In the genomic region with DNA sequence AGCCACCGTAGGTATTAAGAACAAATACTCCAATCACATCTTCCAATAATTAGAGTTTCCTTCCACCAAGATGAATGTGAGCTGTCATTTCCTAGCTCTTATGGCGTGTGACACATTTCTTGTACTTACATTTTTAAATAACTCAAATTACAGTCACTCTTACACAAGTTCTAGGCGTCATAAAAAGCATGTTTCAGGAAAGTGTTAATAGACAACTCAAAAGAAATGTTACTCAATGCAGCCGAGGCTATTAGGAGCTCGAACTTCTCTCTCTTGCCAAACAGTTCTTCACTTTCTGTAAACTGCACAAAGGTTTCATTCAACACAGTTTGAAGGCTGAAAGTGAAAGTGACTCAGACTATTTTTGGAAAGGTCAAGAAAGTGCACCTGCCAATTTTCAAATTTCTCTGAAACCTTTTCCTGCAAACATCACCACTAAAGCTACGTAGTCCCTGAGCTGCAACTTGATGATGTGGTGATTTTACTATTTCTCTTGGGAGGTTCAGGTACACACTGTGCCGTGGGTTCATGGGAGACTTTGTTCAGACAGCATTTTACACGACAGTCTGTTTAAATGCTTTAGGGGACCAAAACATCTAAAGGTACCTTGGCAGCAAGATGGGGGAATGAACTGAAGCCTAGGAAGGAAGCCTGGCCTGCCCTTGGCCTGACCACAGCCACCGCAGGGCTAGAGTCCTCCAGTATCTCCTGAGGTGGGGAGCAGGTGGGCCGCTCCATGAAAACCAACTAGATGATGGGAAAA, we compare ENCODE assay signal across 1 cellular context.
TF ChIP-seq lines count a peak whose summit lies in the region.

No MANE protein-coding gene starts in this region.

TF ChIP-seq in GM12878, 131 proteins besides CTCF, POLR2A, EP300 and RAD21 (continued from another document and continues in another):
- TF ChIP-seq TCF3 (IDR thresholded peaks at IDR 0.05; ENCODE audit: borderline replicate concordance, insufficient read depth, low read depth, low read length) (0 out of 2 replicates have a peak, but pooled peaks have one; percentile 47), GABPA (IDR thresholded peaks at IDR 0.05; ENCODE audit: low read depth) (no peak), TBL1XR1 (IDR thresholded peaks at IDR 0.05; ENCODE audit: low read depth, low read length) (peak; percentile 99), RAD51 (IDR thresholded peaks at IDR 0.05) (0 out of 2 replicates have a peak, but pooled peaks have one; percentile 15), TCF7 (IDR thresholded peaks at IDR 0.05; ENCODE audit: borderline replicate concordance) (peak; percentile 53; the same call in 1 of the 2 replicates), ZNF274 (IDR thresholded peaks at IDR 0.05; ENCODE audit: insufficient read depth, insufficient read length) (no peak), CBFB (IDR thresholded peaks at IDR 0.05; ENCODE audit: low read depth) (peak; percentile 75), CREM (IDR thresholded peaks at IDR 0.05; ENCODE audit: low read depth) (peak; percentile 84), IRF4 (IDR thresholded peaks at IDR 0.05; ENCODE audit: low read depth, low read length) (peak; percentile 81), SREBF2 (IDR thresholded peaks at IDR 0.05; ENCODE audit: low read length) (no peak), CHD2 (IDR thresholded peaks at IDR 0.05; ENCODE audit: borderline replicate concordance, low read depth, low read length) (no peak; the same call in 1 of the 2 replicates), BHLHE40 (IDR thresholded peaks at IDR 0.05; ENCODE audit: borderline replicate concordance in 1 of 2, low read depth in 2 of 2, low read length in 1 of 2) (peak; percentile 58 to 71; a peak in 3 of 4 replicates), FOXM1 (IDR thresholded peaks at IDR 0.05; ENCODE audit: low read depth, low read length) (peak; percentile 89), SMAD1 (IDR thresholded peaks at IDR 0.05; ENCODE audit: low read depth, partially characterized antibody) (no peak), BRCA1 (IDR thresholded peaks at IDR 0.05; ENCODE audit: low read depth, low read length) (no peak), EED (IDR thresholded peaks at IDR 0.05; ENCODE audit: low read depth) (peak; percentile 65), CHD4 (IDR thresholded peaks at IDR 0.05) (no peak), ZNF622 (IDR thresholded peaks at IDR 0.05) (no peak), EGR1 (IDR thresholded peaks at IDR 0.05; ENCODE audit: borderline replicate concordance in 1 of 2, low read depth in 2 of 2, low read length in 2 of 2) (no peak), PAX5 (IDR thresholded peaks at IDR 0.05; ENCODE audit: borderline replicate concordance, low read depth, low read length) (peak; percentile 80; the same call in 1 of the 2 replicates), HDAC2 (IDR thresholded peaks at IDR 0.05) (no peak), SMC3 (IDR thresholded peaks at IDR 0.05; ENCODE audit: borderline replicate concordance, low read length) (peak; percentile 10; the same call in 1 of the 2 replicates), WRNIP1 (IDR thresholded peaks at IDR 0.05; ENCODE audit: borderline replicate concordance, low read depth, low read length) (no peak), CEBPB (IDR thresholded peaks at IDR 0.05; ENCODE audit: borderline replicate concordance in 1 of 2, low read depth in 2 of 2, low read length in 2 of 2) (peak in 1 of 2 experiments; percentile 90; a peak in 1 of 4 replicates), PML (IDR thresholded peaks at IDR 0.05; ENCODE audit: low read length) (peak; percentile 75)
- TF ChIP-seq, protein P1, sequence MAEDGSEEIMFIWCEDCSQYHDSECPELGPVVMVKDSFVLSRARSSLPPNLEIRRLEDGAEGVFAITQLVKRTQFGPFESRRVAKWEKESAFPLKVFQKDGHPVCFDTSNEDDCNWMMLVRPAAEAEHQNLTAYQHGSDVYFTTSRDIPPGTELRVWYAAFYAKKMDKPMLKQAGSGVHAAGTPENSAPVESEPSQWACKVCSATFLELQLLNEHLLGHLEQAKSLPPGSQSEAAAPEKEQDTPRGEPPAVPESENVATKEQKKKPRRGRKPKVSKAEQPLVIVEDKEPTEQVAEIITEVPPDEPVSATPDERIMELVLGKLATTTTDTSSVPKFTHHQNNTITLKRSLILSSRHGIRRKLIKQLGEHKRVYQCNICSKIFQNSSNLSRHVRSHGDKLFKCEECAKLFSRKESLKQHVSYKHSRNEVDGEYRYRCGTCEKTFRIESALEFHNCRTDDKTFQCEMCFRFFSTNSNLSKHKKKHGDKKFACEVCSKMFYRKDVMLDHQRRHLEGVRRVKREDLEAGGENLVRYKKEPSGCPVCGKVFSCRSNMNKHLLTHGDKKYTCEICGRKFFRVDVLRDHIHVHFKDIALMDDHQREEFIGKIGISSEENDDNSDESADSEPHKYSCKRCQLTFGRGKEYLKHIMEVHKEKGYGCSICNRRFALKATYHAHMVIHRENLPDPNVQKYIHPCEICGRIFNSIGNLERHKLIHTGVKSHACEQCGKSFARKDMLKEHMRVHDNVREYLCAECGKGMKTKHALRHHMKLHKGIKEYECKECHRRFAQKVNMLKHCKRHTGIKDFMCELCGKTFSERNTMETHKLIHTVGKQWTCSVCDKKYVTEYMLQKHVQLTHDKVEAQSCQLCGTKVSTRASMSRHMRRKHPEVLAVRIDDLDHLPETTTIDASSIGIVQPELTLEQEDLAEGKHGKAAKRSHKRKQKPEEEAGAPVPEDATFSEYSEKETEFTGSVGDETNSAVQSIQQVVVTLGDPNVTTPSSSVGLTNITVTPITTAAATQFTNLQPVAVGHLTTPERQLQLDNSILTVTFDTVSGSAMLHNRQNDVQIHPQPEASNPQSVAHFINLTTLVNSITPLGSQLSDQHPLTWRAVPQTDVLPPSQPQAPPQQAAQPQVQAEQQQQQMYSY (CRISPR knock-in tag; IDR thresholded peaks at IDR 0.05): no peak
- TF ChIP-seq, protein P2, sequence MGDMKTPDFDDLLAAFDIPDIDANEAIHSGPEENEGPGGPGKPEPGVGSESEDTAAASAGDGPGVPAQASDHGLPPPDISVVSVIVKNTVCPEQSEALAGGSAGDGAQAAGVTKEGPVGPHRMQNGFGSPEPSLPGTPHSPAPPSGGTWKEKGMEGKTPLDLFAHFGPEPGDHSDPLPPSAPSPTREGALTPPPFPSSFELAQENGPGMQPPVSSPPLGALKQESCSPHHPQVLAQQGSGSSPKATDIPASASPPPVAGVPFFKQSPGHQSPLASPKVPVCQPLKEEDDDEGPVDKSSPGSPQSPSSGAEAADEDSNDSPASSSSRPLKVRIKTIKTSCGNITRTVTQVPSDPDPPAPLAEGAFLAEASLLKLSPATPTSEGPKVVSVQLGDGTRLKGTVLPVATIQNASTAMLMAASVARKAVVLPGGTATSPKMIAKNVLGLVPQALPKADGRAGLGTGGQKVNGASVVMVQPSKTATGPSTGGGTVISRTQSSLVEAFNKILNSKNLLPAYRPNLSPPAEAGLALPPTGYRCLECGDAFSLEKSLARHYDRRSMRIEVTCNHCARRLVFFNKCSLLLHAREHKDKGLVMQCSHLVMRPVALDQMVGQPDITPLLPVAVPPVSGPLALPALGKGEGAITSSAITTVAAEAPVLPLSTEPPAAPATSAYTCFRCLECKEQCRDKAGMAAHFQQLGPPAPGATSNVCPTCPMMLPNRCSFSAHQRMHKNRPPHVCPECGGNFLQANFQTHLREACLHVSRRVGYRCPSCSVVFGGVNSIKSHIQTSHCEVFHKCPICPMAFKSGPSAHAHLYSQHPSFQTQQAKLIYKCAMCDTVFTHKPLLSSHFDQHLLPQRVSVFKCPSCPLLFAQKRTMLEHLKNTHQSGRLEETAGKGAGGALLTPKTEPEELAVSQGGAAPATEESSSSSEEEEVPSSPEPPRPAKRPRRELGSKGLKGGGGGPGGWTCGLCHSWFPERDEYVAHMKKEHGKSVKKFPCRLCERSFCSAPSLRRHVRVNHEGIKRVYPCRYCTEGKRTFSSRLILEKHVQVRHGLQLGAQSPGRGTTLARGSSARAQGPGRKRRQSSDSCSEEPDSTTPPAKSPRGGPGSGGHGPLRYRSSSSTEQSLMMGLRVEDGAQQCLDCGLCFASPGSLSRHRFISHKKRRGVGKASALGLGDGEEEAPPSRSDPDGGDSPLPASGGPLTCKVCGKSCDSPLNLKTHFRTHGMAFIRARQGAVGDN (IDR thresholded peaks at IDR 0.05): no peak
- TF ChIP-seq, protein P3, sequence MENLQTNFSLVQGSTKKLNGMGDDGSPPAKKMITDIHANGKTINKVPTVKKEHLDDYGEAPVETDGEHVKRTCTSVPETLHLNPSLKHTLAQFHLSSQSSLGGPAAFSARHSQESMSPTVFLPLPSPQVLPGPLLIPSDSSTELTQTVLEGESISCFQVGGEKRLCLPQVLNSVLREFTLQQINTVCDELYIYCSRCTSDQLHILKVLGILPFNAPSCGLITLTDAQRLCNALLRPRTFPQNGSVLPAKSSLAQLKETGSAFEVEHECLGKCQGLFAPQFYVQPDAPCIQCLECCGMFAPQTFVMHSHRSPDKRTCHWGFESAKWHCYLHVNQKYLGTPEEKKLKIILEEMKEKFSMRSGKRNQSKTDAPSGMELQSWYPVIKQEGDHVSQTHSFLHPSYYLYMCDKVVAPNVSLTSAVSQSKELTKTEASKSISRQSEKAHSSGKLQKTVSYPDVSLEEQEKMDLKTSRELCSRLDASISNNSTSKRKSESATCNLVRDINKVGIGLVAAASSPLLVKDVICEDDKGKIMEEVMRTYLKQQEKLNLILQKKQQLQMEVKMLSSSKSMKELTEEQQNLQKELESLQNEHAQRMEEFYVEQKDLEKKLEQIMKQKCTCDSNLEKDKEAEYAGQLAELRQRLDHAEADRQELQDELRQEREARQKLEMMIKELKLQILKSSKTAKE (IDR thresholded peaks at IDR 0.05; ENCODE audit: low read depth, poor library complexity, severe bottlenecking): peak; percentile 89
- TF ChIP-seq, protein P4, sequence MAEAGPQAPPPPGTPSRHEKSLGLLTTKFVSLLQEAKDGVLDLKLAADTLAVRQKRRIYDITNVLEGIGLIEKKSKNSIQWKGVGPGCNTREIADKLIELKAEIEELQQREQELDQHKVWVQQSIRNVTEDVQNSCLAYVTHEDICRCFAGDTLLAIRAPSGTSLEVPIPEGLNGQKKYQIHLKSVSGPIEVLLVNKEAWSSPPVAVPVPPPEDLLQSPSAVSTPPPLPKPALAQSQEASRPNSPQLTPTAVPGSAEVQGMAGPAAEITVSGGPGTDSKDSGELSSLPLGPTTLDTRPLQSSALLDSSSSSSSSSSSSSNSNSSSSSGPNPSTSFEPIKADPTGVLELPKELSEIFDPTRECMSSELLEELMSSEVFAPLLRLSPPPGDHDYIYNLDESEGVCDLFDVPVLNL (IDR thresholded peaks at IDR 0.05; ENCODE audit: low read depth, low read length): no peak
- TF ChIP-seq, protein P5, sequence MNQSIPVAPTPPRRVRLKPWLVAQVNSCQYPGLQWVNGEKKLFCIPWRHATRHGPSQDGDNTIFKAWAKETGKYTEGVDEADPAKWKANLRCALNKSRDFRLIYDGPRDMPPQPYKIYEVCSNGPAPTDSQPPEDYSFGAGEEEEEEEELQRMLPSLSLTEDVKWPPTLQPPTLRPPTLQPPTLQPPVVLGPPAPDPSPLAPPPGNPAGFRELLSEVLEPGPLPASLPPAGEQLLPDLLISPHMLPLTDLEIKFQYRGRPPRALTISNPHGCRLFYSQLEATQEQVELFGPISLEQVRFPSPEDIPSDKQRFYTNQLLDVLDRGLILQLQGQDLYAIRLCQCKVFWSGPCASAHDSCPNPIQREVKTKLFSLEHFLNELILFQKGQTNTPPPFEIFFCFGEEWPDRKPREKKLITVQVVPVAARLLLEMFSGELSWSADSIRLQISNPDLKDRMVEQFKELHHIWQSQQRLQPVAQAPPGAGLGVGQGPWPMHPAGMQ (IDR thresholded peaks at IDR 0.05; ENCODE audit: borderline replicate concordance): no peak
- TF ChIP-seq, protein P6, sequence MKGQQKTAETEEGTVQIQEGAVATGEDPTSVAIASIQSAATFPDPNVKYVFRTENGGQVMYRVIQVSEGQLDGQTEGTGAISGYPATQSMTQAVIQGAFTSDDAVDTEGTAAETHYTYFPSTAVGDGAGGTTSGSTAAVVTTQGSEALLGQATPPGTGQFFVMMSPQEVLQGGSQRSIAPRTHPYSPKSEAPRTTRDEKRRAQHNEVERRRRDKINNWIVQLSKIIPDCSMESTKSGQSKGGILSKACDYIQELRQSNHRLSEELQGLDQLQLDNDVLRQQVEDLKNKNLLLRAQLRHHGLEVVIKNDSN (IDR thresholded peaks at IDR 0.05; ENCODE audit: borderline replicate concordance, extremely low read length, insufficient read depth, low read depth, low read length): no peak
- TF ChIP-seq, protein P7, sequence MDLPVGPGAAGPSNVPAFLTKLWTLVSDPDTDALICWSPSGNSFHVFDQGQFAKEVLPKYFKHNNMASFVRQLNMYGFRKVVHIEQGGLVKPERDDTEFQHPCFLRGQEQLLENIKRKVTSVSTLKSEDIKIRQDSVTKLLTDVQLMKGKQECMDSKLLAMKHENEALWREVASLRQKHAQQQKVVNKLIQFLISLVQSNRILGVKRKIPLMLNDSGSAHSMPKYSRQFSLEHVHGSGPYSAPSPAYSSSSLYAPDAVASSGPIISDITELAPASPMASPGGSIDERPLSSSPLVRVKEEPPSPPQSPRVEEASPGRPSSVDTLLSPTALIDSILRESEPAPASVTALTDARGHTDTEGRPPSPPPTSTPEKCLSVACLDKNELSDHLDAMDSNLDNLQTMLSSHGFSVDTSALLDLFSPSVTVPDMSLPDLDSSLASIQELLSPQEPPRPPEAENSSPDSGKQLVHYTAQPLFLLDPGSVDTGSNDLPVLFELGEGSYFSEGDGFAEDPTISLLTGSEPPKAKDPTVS (IDR thresholded peaks at IDR 0.05; ENCODE audit: low read depth, low read length): no peak
- TF ChIP-seq, protein P8, sequence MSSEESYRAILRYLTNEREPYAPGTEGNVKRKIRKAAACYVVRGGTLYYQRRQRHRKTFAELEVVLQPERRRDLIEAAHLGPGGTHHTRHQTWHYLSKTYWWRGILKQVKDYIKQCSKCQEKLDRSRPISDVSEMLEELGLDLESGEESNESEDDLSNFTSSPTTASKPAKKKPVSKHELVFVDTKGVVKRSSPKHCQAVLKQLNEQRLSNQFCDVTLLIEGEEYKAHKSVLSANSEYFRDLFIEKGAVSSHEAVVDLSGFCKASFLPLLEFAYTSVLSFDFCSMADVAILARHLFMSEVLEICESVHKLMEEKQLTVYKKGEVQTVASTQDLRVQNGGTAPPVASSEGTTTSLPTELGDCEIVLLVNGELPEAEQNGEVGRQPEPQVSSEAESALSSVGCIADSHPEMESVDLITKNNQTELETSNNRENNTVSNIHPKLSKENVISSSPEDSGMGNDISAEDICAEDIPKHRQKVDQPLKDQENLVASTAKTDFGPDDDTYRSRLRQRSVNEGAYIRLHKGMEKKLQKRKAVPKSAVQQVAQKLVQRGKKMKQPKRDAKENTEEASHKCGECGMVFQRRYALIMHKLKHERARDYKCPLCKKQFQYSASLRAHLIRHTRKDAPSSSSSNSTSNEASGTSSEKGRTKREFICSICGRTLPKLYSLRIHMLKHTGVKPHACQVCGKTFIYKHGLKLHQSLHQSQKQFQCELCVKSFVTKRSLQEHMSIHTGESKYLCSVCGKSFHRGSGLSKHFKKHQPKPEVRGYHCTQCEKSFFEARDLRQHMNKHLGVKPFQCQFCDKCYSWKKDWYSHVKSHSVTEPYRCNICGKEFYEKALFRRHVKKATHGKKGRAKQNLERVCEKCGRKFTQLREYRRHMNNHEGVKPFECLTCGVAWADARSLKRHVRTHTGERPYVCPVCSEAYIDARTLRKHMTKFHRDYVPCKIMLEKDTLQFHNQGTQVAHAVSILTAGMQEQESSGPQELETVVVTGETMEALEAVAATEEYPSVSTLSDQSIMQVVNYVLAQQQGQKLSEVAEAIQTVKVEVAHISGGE (CRISPR knock-in tag; IDR thresholded peaks at IDR 0.05): no peak
